Comparison of ENCODE assay signal across 8 cellular contexts in the genomic region with DNA sequence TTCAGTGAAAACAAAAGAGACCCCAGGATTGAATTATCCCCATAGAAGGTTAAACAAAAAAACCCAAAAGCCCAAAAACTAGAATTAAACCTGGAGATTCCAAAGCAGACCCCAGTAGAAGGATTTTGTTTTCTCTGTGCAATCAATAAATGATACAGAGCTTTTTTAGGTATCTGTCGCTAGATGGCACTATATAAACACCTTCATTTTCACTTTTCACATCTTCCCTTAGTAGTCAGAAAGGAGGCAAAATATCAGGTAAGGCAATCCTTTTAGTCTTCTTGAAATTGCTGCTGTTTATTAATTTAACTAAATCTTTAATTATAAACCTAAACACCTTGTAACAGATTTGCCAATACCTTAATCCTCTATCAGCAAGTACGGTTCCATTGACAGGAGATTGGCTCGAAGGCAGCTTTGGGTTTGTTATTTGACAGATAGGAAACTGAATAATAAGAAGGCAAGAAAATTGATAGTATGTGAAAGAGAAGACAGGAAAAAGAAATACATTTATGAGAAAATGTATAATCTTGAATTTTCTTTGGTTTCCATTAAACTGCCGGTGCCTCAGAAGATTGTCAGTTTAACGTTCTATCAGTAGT. TPM values are rescaled to one million over a fixed set of nuclear protein-coding genes. Genes with fewer than 3 reads are reported as not detected.
DNase-seq lines count a peak whose midpoint lies in the region; ATAC-seq and TF ChIP-seq lines count a peak whose summit lies in the region.

No MANE protein-coding gene starts in this region.

- H3K27me3 ChIP-seq in HL-60 (ENCODE audit: insufficient read depth, poor library complexity, severe bottlenecking) (no peaks in the 10 kb centered on the region), Peyer's patch (no peaks in the 10 kb centered on the region)

- H3K4me3 ChIP-seq in HL-60 (replicated peaks; ENCODE audit: insufficient read depth, low read length) (no peak overlapping the region), Peyer's patch (no peak overlapping the region)

- TF ChIP-seq CTCF in HL-60 (IDR thresholded peaks at IDR 0.05; ENCODE audit: insufficient read depth, low read length) (peak; percentile 20), Peyer's patch (IDR thresholded peaks at IDR 0.05) (peak in 5 of 6 experiments; percentile 4 to 69 (median 58))

- no peaks in the 10 kb centered on the region for H3K4me1 ChIP-seq in Peyer's patch

- no peaks in the 10 kb centered on the region for H3K36me3 ChIP-seq in Peyer's patch

- H3K9me3 ChIP-seq in Peyer's patch: no peaks in the 10 kb centered on the region

- DNase-seq in CD1c-positive myeloid dendritic cell (ENCODE audit: extremely low spot score) (peak; percentile 42), HL-60 (ENCODE audit: low read depth in 1 of 2, low spot score in 1 of 2) (no peak), Peyer's patch (no peak), erythroblast (lab: John Stamatoyannopoulos, UW) (peak; percentile 23 to 35), pons (ENCODE audit: low spot score) (peak; percentile 78), NK-92 (lab: John Stamatoyannopoulos, UW; ENCODE audit: unreplicated experiment) (no peak)
- DNase-seq in activated naive CD4-positive, alpha-beta T cell (lab: John Stamatoyannopoulos, UW): no peak

- H3K27ac ChIP-seq in HL-60 (replicated peaks) (no peak overlapping the region), Peyer's patch (no peak overlapping the region)

- ATAC-seq in GM18858 (IDR thresholded peaks at IDR 0.05; ENCODE audit: unreplicated experiment): peak; percentile 64

- TF ChIP-seq POLR2A in Peyer's patch (IDR thresholded peaks at IDR 0.05): no peak
- TF ChIP-seq POLR2A in erythroblast (IDR thresholded peaks at IDR 0.05; ENCODE audit: low read length): no peak

RNA-seq across cellular contexts. Expression of gene IBTK, which starts 23.3 kb away (rescaled TPM):
- 10 to 100 TPM; 30.3 to 45.2 (median 35.9) TPM for total RNA-seq in Peyer's patch

Comparison
In these comparisons a context has a peak if more than half of its experiments do, and no peak if none do; other contexts are left out.
1. DNase-seq: peak in CD1c-positive myeloid dendritic cell (single experiment), erythroblast (2 of 2) and pons (single experiment); none in HL-60 (0 of 2), Peyer's patch (0 of 3), activated naive CD4-positive, alpha-beta T cell (0 of 4) and NK-92 (single experiment).